In the genomic region with DNA sequence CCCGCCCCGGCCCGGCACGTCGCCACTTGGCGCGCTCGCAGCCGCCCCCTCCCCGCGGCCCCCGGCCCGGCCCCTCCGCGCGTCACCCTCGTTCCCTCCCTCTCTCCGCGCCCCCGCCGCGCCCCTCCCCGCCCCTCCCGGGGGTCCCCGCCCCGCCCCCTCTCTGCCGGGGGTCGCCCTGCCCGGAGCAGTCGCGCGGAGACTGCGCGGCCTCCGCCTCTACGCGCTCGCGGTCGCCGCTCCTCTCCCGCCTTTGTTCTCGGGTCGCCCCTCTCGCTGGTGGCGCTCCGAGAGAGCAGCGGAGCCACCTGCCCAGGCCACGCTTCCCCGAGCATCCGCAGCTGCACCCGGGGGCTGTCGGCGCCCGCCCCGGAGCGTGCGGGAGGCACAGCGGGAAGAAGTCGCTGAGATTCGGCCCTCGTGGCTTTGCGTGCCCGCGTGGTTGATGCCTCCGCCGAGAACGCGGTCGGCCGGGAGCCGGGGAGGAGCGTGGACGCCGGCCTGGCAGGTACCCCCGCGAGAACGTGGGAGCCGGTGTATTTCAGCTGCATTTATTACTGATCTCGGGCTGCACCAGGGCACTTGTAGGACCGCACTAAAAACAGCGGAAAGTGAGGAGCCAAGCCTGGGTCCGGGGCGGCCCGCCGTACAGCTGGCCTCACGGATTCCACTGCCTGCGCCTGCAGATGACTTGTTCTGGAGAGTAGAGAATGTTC, we compare ENCODE assay signal across 1 cellular context.
TF ChIP-seq lines count a peak whose summit lies in the region.

No MANE protein-coding gene starts in this region.

TF ChIP-seq in GM12878, 131 proteins besides CTCF, POLR2A, EP300 and RAD21 (continues in another document):
- TF ChIP-seq ETV6 (conservative IDR thresholded peaks at IDR 0.05 in 1 of 2, IDR thresholded peaks at IDR 0.05 in 1 of 2; ENCODE audit: borderline replicate concordance in 1 of 2, low read depth in 1 of 2) (no peak), NBN (IDR thresholded peaks at IDR 0.05) (no peak), BACH1 (IDR thresholded peaks at IDR 0.05; ENCODE audit: borderline replicate concordance) (peak; percentile 37; the same call in 1 of the 2 replicates), EZH2 (IDR thresholded peaks at IDR 0.05; ENCODE audit: borderline replicate concordance, control insufficient read depth, low read depth, low read length) (no peak), MEF2B (IDR thresholded peaks at IDR 0.05; ENCODE audit: partially characterized antibody, poor library complexity, severe bottlenecking) (peak; percentile 22), GABPA (IDR thresholded peaks at IDR 0.05; ENCODE audit: low read depth) (no peak), TAF1 (IDR thresholded peaks at IDR 0.05; ENCODE audit: borderline replicate concordance, low read depth, low read length) (no peak), JUNB (IDR thresholded peaks at IDR 0.05) (no peak), LARP7 (IDR thresholded peaks at IDR 0.05) (peak; percentile 58; the same call in 1 of the 2 replicates), ZNF217 (IDR thresholded peaks at IDR 0.05) (no peak), SUPT20H (IDR thresholded peaks at IDR 0.05; ENCODE audit: borderline replicate concordance, control insufficient read depth, low read depth, low read length) (no peak), IRF4 (IDR thresholded peaks at IDR 0.05; ENCODE audit: low read depth, low read length) (no peak), ZNF24 (IDR thresholded peaks at IDR 0.05) (no peak), DPF2 (IDR thresholded peaks at IDR 0.05) (peak; percentile 26; the same call in 1 of the 2 replicates), SREBF1 (IDR thresholded peaks at IDR 0.05; ENCODE audit: low read length) (no peak), HCFC1 (IDR thresholded peaks at IDR 0.05; ENCODE audit: low read length) (no peak), NR2F1 (conservative IDR thresholded peaks at IDR 0.05) (peak; percentile 34; the same call in 1 of the 2 replicates), MYB (IDR thresholded peaks at IDR 0.05; ENCODE audit: borderline replicate concordance, low read depth, low read length) (no peak), PAX5 (IDR thresholded peaks at IDR 0.05; ENCODE audit: borderline replicate concordance, low read depth, low read length) (peak; percentile 42; the same call in 1 of the 2 replicates), TCF7 (IDR thresholded peaks at IDR 0.05; ENCODE audit: borderline replicate concordance) (no peak), STAT3 (IDR thresholded peaks at IDR 0.05; ENCODE audit: low read depth, low read length) (no peak), FOXK2 (IDR thresholded peaks at IDR 0.05) (no peak), IKZF1 (conservative IDR thresholded peaks at IDR 0.05) (peak; percentile 49), ZNF207 (IDR thresholded peaks at IDR 0.05; ENCODE audit: borderline replicate concordance) (no peak), MYC (IDR thresholded peaks at IDR 0.05; ENCODE audit: insufficient read depth, insufficient read length, insufficient replicate concordance, low read length, severe bottlenecking) (peak; percentile 85), SIX5 (IDR thresholded peaks at IDR 0.05; ENCODE audit: low read depth, low read length, severe bottlenecking) (no peak), YBX1 (IDR thresholded peaks at IDR 0.05) (no peak)
- TF ChIP-seq, protein P1, sequence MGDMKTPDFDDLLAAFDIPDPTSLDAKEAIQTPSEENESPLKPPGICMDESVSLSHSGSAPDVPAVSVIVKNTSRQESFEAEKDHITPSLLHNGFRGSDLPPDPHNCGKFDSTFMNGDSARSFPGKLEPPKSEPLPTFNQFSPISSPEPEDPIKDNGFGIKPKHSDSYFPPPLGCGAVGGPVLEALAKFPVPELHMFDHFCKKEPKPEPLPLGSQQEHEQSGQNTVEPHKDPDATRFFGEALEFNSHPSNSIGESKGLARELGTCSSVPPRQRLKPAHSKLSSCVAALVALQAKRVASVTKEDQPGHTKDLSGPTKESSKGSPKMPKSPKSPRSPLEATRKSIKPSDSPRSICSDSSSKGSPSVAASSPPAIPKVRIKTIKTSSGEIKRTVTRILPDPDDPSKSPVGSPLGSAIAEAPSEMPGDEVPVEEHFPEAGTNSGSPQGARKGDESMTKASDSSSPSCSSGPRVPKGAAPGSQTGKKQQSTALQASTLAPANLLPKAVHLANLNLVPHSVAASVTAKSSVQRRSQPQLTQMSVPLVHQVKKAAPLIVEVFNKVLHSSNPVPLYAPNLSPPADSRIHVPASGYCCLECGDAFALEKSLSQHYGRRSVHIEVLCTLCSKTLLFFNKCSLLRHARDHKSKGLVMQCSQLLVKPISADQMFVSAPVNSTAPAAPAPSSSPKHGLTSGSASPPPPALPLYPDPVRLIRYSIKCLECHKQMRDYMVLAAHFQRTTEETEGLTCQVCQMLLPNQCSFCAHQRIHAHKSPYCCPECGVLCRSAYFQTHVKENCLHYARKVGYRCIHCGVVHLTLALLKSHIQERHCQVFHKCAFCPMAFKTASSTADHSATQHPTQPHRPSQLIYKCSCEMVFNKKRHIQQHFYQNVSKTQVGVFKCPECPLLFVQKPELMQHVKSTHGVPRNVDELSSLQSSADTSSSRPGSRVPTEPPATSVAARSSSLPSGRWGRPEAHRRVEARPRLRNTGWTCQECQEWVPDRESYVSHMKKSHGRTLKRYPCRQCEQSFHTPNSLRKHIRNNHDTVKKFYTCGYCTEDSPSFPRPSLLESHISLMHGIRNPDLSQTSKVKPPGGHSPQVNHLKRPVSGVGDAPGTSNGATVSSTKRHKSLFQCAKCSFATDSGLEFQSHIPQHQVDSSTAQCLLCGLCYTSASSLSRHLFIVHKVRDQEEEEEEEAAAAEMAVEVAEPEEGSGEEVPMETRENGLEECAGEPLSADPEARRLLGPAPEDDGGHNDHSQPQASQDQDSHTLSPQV (IDR thresholded peaks at IDR 0.05), result no peak
- TF ChIP-seq, protein P2, sequence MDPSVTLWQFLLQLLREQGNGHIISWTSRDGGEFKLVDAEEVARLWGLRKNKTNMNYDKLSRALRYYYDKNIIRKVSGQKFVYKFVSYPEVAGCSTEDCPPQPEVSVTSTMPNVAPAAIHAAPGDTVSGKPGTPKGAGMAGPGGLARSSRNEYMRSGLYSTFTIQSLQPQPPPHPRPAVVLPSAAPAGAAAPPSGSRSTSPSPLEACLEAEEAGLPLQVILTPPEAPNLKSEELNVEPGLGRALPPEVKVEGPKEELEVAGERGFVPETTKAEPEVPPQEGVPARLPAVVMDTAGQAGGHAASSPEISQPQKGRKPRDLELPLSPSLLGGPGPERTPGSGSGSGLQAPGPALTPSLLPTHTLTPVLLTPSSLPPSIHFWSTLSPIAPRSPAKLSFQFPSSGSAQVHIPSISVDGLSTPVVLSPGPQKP (IDR thresholded peaks at IDR 0.05; ENCODE audit: low read depth, low read length), result no peak
- TF ChIP-seq, protein P3, sequence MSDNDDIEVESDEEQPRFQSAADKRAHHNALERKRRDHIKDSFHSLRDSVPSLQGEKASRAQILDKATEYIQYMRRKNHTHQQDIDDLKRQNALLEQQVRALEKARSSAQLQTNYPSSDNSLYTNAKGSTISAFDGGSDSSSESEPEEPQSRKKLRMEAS (IDR thresholded peaks at IDR 0.05; ENCODE audit: low read depth, low read length), result no peak; the same call in 1 of the 2 replicates
- TF ChIP-seq, protein P4, sequence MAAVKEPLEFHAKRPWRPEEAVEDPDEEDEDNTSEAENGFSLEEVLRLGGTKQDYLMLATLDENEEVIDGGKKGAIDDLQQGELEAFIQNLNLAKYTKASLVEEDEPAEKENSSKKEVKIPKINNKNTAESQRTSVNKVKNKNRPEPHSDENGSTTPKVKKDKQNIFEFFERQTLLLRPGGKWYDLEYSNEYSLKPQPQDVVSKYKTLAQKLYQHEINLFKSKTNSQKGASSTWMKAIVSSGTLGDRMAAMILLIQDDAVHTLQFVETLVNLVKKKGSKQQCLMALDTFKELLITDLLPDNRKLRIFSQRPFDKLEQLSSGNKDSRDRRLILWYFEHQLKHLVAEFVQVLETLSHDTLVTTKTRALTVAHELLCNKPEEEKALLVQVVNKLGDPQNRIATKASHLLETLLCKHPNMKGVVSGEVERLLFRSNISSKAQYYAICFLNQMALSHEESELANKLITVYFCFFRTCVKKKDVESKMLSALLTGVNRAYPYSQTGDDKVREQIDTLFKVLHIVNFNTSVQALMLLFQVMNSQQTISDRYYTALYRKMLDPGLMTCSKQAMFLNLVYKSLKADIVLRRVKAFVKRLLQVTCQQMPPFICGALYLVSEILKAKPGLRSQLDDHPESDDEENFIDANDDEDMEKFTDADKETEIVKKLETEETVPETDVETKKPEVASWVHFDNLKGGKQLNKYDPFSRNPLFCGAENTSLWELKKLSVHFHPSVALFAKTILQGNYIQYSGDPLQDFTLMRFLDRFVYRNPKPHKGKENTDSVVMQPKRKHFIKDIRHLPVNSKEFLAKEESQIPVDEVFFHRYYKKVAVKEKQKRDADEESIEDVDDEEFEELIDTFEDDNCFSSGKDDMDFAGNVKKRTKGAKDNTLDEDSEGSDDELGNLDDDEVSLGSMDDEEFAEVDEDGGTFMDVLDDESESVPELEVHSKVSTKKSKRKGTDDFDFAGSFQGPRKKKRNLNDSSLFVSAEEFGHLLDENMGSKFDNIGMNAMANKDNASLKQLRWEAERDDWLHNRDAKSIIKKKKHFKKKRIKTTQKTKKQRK (IDR thresholded peaks at IDR 0.05; ENCODE audit: low read depth, low read length), result no peak
- TF ChIP-seq, protein P5, sequence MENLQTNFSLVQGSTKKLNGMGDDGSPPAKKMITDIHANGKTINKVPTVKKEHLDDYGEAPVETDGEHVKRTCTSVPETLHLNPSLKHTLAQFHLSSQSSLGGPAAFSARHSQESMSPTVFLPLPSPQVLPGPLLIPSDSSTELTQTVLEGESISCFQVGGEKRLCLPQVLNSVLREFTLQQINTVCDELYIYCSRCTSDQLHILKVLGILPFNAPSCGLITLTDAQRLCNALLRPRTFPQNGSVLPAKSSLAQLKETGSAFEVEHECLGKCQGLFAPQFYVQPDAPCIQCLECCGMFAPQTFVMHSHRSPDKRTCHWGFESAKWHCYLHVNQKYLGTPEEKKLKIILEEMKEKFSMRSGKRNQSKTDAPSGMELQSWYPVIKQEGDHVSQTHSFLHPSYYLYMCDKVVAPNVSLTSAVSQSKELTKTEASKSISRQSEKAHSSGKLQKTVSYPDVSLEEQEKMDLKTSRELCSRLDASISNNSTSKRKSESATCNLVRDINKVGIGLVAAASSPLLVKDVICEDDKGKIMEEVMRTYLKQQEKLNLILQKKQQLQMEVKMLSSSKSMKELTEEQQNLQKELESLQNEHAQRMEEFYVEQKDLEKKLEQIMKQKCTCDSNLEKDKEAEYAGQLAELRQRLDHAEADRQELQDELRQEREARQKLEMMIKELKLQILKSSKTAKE (IDR thresholded peaks at IDR 0.05; ENCODE audit: low read depth, poor library complexity, severe bottlenecking), result no peak
- TF ChIP-seq, protein P6, sequence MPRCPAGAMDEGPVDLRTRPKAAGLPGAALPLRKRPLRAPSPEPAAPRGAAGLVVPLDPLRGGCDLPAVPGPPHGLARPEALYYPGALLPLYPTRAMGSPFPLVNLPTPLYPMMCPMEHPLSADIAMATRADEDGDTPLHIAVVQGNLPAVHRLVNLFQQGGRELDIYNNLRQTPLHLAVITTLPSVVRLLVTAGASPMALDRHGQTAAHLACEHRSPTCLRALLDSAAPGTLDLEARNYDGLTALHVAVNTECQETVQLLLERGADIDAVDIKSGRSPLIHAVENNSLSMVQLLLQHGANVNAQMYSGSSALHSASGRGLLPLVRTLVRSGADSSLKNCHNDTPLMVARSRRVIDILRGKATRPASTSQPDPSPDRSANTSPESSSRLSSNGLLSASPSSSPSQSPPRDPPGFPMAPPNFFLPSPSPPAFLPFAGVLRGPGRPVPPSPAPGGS (IDR thresholded peaks at IDR 0.05; ENCODE audit: borderline replicate concordance, insufficient read depth, low read depth, low read length, poor library complexity, severe bottlenecking), result no peak
- TF ChIP-seq, protein P7, sequence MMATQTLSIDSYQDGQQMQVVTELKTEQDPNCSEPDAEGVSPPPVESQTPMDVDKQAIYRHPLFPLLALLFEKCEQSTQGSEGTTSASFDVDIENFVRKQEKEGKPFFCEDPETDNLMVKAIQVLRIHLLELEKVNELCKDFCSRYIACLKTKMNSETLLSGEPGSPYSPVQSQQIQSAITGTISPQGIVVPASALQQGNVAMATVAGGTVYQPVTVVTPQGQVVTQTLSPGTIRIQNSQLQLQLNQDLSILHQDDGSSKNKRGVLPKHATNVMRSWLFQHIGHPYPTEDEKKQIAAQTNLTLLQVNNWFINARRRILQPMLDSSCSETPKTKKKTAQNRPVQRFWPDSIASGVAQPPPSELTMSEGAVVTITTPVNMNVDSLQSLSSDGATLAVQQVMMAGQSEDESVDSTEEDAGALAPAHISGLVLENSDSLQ (IDR thresholded peaks at IDR 0.05), result no peak
- TF ChIP-seq, protein P8, sequence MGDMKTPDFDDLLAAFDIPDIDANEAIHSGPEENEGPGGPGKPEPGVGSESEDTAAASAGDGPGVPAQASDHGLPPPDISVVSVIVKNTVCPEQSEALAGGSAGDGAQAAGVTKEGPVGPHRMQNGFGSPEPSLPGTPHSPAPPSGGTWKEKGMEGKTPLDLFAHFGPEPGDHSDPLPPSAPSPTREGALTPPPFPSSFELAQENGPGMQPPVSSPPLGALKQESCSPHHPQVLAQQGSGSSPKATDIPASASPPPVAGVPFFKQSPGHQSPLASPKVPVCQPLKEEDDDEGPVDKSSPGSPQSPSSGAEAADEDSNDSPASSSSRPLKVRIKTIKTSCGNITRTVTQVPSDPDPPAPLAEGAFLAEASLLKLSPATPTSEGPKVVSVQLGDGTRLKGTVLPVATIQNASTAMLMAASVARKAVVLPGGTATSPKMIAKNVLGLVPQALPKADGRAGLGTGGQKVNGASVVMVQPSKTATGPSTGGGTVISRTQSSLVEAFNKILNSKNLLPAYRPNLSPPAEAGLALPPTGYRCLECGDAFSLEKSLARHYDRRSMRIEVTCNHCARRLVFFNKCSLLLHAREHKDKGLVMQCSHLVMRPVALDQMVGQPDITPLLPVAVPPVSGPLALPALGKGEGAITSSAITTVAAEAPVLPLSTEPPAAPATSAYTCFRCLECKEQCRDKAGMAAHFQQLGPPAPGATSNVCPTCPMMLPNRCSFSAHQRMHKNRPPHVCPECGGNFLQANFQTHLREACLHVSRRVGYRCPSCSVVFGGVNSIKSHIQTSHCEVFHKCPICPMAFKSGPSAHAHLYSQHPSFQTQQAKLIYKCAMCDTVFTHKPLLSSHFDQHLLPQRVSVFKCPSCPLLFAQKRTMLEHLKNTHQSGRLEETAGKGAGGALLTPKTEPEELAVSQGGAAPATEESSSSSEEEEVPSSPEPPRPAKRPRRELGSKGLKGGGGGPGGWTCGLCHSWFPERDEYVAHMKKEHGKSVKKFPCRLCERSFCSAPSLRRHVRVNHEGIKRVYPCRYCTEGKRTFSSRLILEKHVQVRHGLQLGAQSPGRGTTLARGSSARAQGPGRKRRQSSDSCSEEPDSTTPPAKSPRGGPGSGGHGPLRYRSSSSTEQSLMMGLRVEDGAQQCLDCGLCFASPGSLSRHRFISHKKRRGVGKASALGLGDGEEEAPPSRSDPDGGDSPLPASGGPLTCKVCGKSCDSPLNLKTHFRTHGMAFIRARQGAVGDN (IDR thresholded peaks at IDR 0.05), result peak; percentile 47; the same call in 1 of the 2 replicates
- TF ChIP-seq, protein P9, sequence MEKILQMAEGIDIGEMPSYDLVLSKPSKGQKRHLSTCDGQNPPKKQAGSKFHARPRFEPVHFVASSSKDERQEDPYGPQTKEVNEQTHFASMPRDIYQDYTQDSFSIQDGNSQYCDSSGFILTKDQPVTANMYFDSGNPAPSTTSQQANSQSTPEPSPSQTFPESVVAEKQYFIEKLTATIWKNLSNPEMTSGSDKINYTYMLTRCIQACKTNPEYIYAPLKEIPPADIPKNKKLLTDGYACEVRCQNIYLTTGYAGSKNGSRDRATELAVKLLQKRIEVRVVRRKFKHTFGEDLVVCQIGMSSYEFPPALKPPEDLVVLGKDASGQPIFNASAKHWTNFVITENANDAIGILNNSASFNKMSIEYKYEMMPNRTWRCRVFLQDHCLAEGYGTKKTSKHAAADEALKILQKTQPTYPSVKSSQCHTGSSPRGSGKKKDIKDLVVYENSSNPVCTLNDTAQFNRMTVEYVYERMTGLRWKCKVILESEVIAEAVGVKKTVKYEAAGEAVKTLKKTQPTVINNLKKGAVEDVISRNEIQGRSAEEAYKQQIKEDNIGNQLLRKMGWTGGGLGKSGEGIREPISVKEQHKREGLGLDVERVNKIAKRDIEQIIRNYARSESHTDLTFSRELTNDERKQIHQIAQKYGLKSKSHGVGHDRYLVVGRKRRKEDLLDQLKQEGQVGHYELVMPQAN (conservative IDR thresholded peaks at IDR 0.05), result 0 out of 2 replicates have a peak, but pooled peaks have one; percentile 30
